ENCODE assay signal across 10 cellular contexts in the genomic region with DNA sequence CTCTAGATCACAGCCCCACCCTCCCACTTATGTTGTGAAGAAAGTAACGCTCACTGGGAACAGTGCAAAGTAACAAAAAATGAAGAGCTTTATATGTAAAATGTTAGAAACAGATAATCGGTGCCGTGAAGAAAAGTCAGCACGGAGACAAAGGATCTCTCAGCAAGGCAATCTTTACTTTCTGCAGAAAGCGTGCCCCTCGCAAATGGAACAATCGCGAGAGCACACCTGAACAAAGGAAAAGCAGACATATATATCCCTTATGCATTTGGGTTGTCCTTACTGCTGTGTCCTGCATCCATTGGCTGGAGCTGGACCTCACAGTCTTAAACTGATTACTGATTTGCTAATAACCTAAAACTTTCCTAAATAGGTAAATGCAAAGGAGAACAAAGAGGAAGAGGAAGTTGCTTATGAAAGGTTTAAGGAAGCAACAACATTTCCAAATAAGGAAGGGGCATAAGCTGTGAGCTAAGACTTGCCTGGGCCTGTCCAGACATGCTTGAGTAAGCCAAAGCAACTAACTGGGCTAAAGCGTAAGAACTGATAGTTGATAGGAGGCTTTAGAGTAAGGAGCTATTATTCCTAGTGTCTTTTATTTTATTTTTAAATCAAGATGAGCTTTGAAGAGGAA.
DNase-seq lines count a peak whose midpoint lies in the region; ATAC-seq and TF ChIP-seq lines count a peak whose summit lies in the region.
"Had no signal": no experiment of that assay in that cellular context is flagged by ENCODE, and none has a peak within 500 bp of the region (broad histone marks: within the 10 kb centered on the region; RNA-seq: fewer than 3 reads in every experiment).

No MANE protein-coding gene starts in this region.

- POLR2A ChIA-PET in activated B cell treated with CpG ODN at 0.5 μM for 24 hours (lab: Charles Lee), result interaction anchor here (0.7 kb wide), 1 partner anchor 134 kb away, joined by 4 read pairs; no protein-coding TSS in a partner anchor

- H3K4me1 ChIP-seq in DOHH2 (ENCODE audit: control insufficient read depth, low read length) (peaks cover 8% of the 10 kb centered on the region), HUES64 (ENCODE audit: insufficient read depth, low read length) (no peaks in the 10 kb centered on the region), lower lobe of right lung (no peaks in the 10 kb centered on the region)

- no peak overlapping the region for H3K27ac ChIP-seq in DOHH2 (ENCODE audit: low read depth, low read length)
- 0 out of 2 replicates have a peak overlapping the region, but pooled peaks have one; percentile 30 for H3K27ac ChIP-seq in HUES64 (ENCODE audit: low read depth, low read length)
- peak overlapping the region; percentile 46 for H3K27ac ChIP-seq in lower lobe of right lung

- H3K9ac ChIP-seq in HUES64 (ENCODE audit: low read depth, low read length), result no peak overlapping the region
- H3K9ac ChIP-seq: SK-N-SH had no signal

- H3K27me3 Mint-ChIP-seq in activated B cell treated with CpG ODN at 0.5 μM for 24 hours, result no peaks in the 10 kb centered on the region

- H3K9me3 Mint-ChIP-seq in activated B cell treated with CpG ODN at 0.5 μM for 24 hours, result peaks cover 13% of the 10 kb centered on the region

- no peak overlapping the region for H3K4me2 ChIP-seq in DOHH2 (ENCODE audit: low read length)
- H3K4me2 ChIP-seq: SK-N-SH had no signal

- H3K27me3 ChIP-seq in DOHH2 (ENCODE audit: control insufficient read depth, low read length), result no peaks in the 10 kb centered on the region
- H3K27me3 ChIP-seq in HUES64 (ENCODE audit: insufficient read depth, low read length), result no peaks in the 10 kb centered on the region
- H3K27me3 ChIP-seq in lower lobe of right lung (ENCODE audit: low read depth), result no peaks in the 10 kb centered on the region

- H3K36me3 Mint-ChIP-seq in activated B cell treated with CpG ODN at 0.5 μM for 24 hours (ENCODE audit: low read depth), result peaks cover 70% of the 10 kb centered on the region

- no peaks in the 10 kb centered on the region for H4K20me1 ChIP-seq in DOHH2 (ENCODE audit: control insufficient read depth, insufficient read depth, low read depth, low read length)

- H3K36me3 ChIP-seq in DOHH2 (ENCODE audit: control insufficient read depth, low read length) (peaks cover 70% of the 10 kb centered on the region), HUES64 (ENCODE audit: insufficient read depth, low read length) (peaks cover 85% of the 10 kb centered on the region), lower lobe of right lung (peaks cover 44% of the 10 kb centered on the region)

- no peak overlapping the region for H3K4me3 Mint-ChIP-seq in activated B cell treated with CpG ODN at 0.5 μM for 24 hours

- H3K4me3 ChIP-seq in DOHH2 (ENCODE audit: low read length) (peak overlapping the region; percentile 20; the same call in 1 of the 2 replicates), HUES64 (ENCODE audit: low read length) (no peak overlapping the region), lower lobe of right lung (no peak overlapping the region)

- no peak for DNase-seq in activated B cell treated with CpG ODN at 0.5 μM for 24 hours
- no peak for DNase-seq in lower lobe of right lung
- no peak for DNase-seq in SK-N-DZ (ENCODE audit: low spot score)
- DNase-seq in NAMALWA (ENCODE audit: low spot score), result no peak
- no peak for DNase-seq in stimulated activated CD4-positive, alpha-beta T cell treated with anti-CD3 and anti-CD28 coated beads, Interleukin-4, amount 100 ng/mL, for 4 hours
- DNase-seq: SK-N-SH; stimulated activated CD8-positive, alpha-beta memory T cell treated with anti-CD3 and anti-CD28 coated beads, Interleukin-4, amount 100 ng/mL, for 48 hours had no signal

- ATAC-seq in activated B cell treated with CpG ODN at 0.5 μM for 24 hours (ENCODE audit: low read depth) (no peak), lower lobe of right lung (no peak), HG03469 (IDR thresholded peaks at IDR 0.05; ENCODE audit: unreplicated experiment) (no peak)

- 93% methylated on average over 9 of the region's 9 CpGs for WGBS in HUES64

- H3K9me3 ChIP-seq in DOHH2 (ENCODE audit: control insufficient read depth, insufficient read depth, low read length) (peaks cover 14% of the 10 kb centered on the region), HUES64 (ENCODE audit: insufficient read depth, low read depth, low read length) (peaks cover 19% of the 10 kb centered on the region), lower lobe of right lung (no peaks in the 10 kb centered on the region)

- TF ChIP-seq CTCF in DOHH2 (IDR thresholded peaks at IDR 0.05; ENCODE audit: low read depth, low read length, poor library complexity, severe bottlenecking) (no peak), activated B cell treated with CpG ODN at 0.5 μM for 24 hours (IDR thresholded peaks at IDR 0.05) (no peak), lower lobe of right lung (IDR thresholded peaks at IDR 0.05) (no peak)

- H3K79me2 ChIP-seq in DOHH2 (ENCODE audit: control insufficient read depth, low read length), result no peaks in the 10 kb centered on the region

- no peaks in the 10 kb centered on the region for H3K9me2 ChIP-seq in DOHH2 (replicated peaks; ENCODE audit: control insufficient read depth, low read length)
- H3K9me2 ChIP-seq: SK-N-SH had no signal

- CTCF ChIA-PET in activated B cell treated with CpG ODN at 0.5 μM for 24 hours (lab: Charles Lee), result no interaction called here

- intact Hi-C loops in activated B cell treated with CpG ODN at 0.5 μM for 24 hours (cut with micrococcal nuclease) (no loop called here), lower lobe of right lung (cut with DNase I) (no loop called here)

- peak overlapping the region; percentile 14 for H3K27ac Mint-ChIP-seq in activated B cell treated with CpG ODN at 0.5 μM for 24 hours

- H3F3A ChIP-seq in DOHH2 (ENCODE audit: control insufficient read depth, insufficient read depth), result 0 out of 2 replicates have a peak, but pooled peaks cover 7% of the 10 kb centered on the region

- H3K4me1 Mint-ChIP-seq in activated B cell treated with CpG ODN at 0.5 μM for 24 hours, result peaks cover 5% of the 10 kb centered on the region
